24 cellular contexts compared by ENCODE assay signal in genomic region chr2:143890799-143891198, GRCh38.
DNase-seq lines count a peak whose midpoint lies in the region; ATAC-seq and TF ChIP-seq lines count a peak whose summit lies in the region.
"Had no signal": no experiment of that assay in that cellular context is flagged by ENCODE, and none has a peak within 500 bp of the region (broad histone marks: within the 10 kb centered on the region; RNA-seq: fewer than 3 reads in every experiment).

No MANE protein-coding gene starts in this region.

- peaks cover 50% of the 10 kb centered on the region for H3K27me3 ChIP-seq in HUES48 (ENCODE audit: control insufficient read depth, insufficient read depth, low read length)
- H3K27me3 ChIP-seq in iPS-18a (ENCODE audit: control insufficient read depth, insufficient read depth, low read length): peaks cover 40% of the 10 kb centered on the region
- no peaks in the 10 kb centered on the region for H3K27me3 ChIP-seq in sigmoid colon
- H3K27me3 ChIP-seq: BLaER1 treated with 17β-estradiol and CSF1 and Interleukin-3, amounts not matched to agents 10 nM and 100 nM; SJCRH30 had no signal

- no peaks in the 10 kb centered on the region for H3K9me3 Mint-ChIP-seq in WTC11
- H3K9me3 Mint-ChIP-seq: CD4-positive, alpha-beta T cell had no signal

- H3K36me3 ChIP-seq in HUES48 (ENCODE audit: control insufficient read depth, insufficient read depth, low read length) (no peaks in the 10 kb centered on the region), iPS-18a (ENCODE audit: control insufficient read depth, low read depth, low read length) (no peaks in the 10 kb centered on the region), sigmoid colon (no peaks in the 10 kb centered on the region)
- H3K36me3 ChIP-seq: BLaER1 treated with 17β-estradiol and CSF1 and Interleukin-3, amounts not matched to agents 10 nM and 100 nM; SJCRH30 had no signal

- H3K27me3 Mint-ChIP-seq in WTC11 (ENCODE audit: low read depth): peaks cover 98% of the 10 kb centered on the region

- CTCF ChIA-PET in WTC11 (lab: Charles Lee): no interaction called here

- intact Hi-C loops in sigmoid colon (cut with DNase I): no loop called here

- H3K27ac Mint-ChIP-seq in WTC11: no peak overlapping the region
- H3K27ac Mint-ChIP-seq: CD4-positive, alpha-beta T cell had no signal

- 64 to 74% methylated on average over 3 of the region's 3 CpGs for WGBS in sigmoid colon, 2 donors

- ATAC-seq in WTC11 (no peak), GM19463 (IDR thresholded peaks at IDR 0.05; ENCODE audit: unreplicated experiment) (no peak)
- ATAC-seq: GM12878, HCT116, Right ventricle myocardium inferior, SK-N-SH treated with all-trans-retinoic acid at 6 μM for 48 hours had no signal

- no peak for TF ChIP-seq CTCF in WTC11 (IDR thresholded peaks at IDR 0.05)
- no peak for TF ChIP-seq CTCF in sigmoid colon (IDR thresholded peaks at IDR 0.05)

- POLR2A ChIA-PET in WTC11 (lab: Charles Lee): no interaction called here

- peak overlapping the region; percentile 25 for H3K4me3 Mint-ChIP-seq in WTC11
- H3K4me3 Mint-ChIP-seq: CD4-positive, alpha-beta T cell had no signal

- H3K9ac ChIP-seq in HUES48 (ENCODE audit: low read depth, low read length) (no peak overlapping the region), iPS-18a (ENCODE audit: low read length) (no peak overlapping the region)
- H3K9ac ChIP-seq: BLaER1 treated with 17β-estradiol and CSF1 and Interleukin-3, amounts not matched to agents 10 nM and 100 nM had no signal

- peaks cover 52% of the 10 kb centered on the region for H3K4me1 Mint-ChIP-seq in WTC11

- DNase-seq in WTC11 (ENCODE audit: low spot score): no peak
- DNase-seq in renal cortical epithelial cell (ENCODE audit: low read depth): peak; percentile 9
- DNase-seq in NCI-H1930 (lab: John Stamatoyannopoulos, UW): no peak
- no peak for DNase-seq in sigmoid colon
- DNase-seq: AML-193; CD4-positive, alpha-beta T cell; COR-L47; EL; GDM1; NCI-H1417; NCI-H1694; NCI-H2081; NCI-H2227 treated with DMSO at 0.1 percent for 48 hours; NCI-H526 treated with DMSO at 0.1 percent for 48 hours; PC-9; SJCRH30 had no signal

- TF ChIP-seq EP300 in sigmoid colon (IDR thresholded peaks at IDR 0.05): no peak

- H3K4me3 ChIP-seq in HUES48 (ENCODE audit: low read depth, low read length) (no peak overlapping the region), iPS-18a (ENCODE audit: low read length) (peak overlapping the region; percentile 3), sigmoid colon (no peak overlapping the region)
- H3K4me3 ChIP-seq: BLaER1 treated with 17β-estradiol and CSF1 and Interleukin-3, amounts not matched to agents 10 nM and 100 nM; GM12878; PC-9; SJCRH30 had no signal

- no peak for TF ChIP-seq POLR2A in sigmoid colon (IDR thresholded peaks at IDR 0.05)

- H3K27ac ChIP-seq in HUES48 (ENCODE audit: low read depth, low read length): peak overlapping the region; percentile 89
- no peak overlapping the region for H3K27ac ChIP-seq in iPS-18a (ENCODE audit: low read length)
- H3K27ac ChIP-seq in sigmoid colon: no peak overlapping the region
- H3K27ac ChIP-seq: BLaER1 treated with 17β-estradiol and CSF1 and Interleukin-3, amounts not matched to agents 10 nM and 100 nM; PC-9; SJCRH30 had no signal

- no peaks in the 10 kb centered on the region for H3K9me3 ChIP-seq in HUES48 (ENCODE audit: control insufficient read depth, insufficient read depth, low read length)
- H3K9me3 ChIP-seq in iPS-18a (ENCODE audit: control insufficient read depth, low read depth, low read length): no peaks in the 10 kb centered on the region
- H3K9me3 ChIP-seq in sigmoid colon: no peaks in the 10 kb centered on the region
- H3K9me3 ChIP-seq: BLaER1 treated with 17β-estradiol and CSF1 and Interleukin-3, amounts not matched to agents 10 nM and 100 nM; SJCRH30 had no signal

- H3K4me1 ChIP-seq in HUES48 (ENCODE audit: control insufficient read depth, insufficient read depth, low read length): peaks cover 39% of the 10 kb centered on the region
- peaks cover 36% of the 10 kb centered on the region for H3K4me1 ChIP-seq in iPS-18a (ENCODE audit: control insufficient read depth, low read depth, low read length)
- no peaks in the 10 kb centered on the region for H3K4me1 ChIP-seq in sigmoid colon
- H3K4me1 ChIP-seq: BLaER1 treated with 17β-estradiol and CSF1 and Interleukin-3, amounts not matched to agents 10 nM and 100 nM; SJCRH30 had no signal

- no peaks in the 10 kb centered on the region for H3K36me3 Mint-ChIP-seq in WTC11

TF ChIP-seq in WTC11, 78 proteins besides CTCF, POLR2A, EP300 and RAD21:
- no peak for TF ChIP-seq MLX (CRISPR knock-in tag; IDR thresholded peaks at IDR 0.05)
- TF ChIP-seq KAT7 (CRISPR knock-in tag; IDR thresholded peaks at IDR 0.05; ENCODE audit: borderline replicate concordance): no peak
- no peak for TF ChIP-seq SP1 (CRISPR knock-in tag; conservative IDR thresholded peaks at IDR 0.05)
- no peak for TF ChIP-seq FOXJ3 (CRISPR knock-in tag; IDR thresholded peaks at IDR 0.05; ENCODE audit: borderline replicate concordance)
- no peak for TF ChIP-seq ZNF317 (CRISPR knock-in tag; IDR thresholded peaks at IDR 0.05; ENCODE audit: borderline replicate concordance, low read depth)
- no peak for TF ChIP-seq MYBL2 (CRISPR knock-in tag; IDR thresholded peaks at IDR 0.05)
- TF ChIP-seq ZBTB21 (CRISPR knock-in tag; IDR thresholded peaks at IDR 0.05; ENCODE audit: borderline replicate concordance): no peak
- TF ChIP-seq ZNF232 (CRISPR knock-in tag; IDR thresholded peaks at IDR 0.05): no peak
- no peak for TF ChIP-seq FOXP4 (CRISPR knock-in tag; IDR thresholded peaks at IDR 0.05)
- TF ChIP-seq MXD4 (CRISPR knock-in tag; IDR thresholded peaks at IDR 0.05; ENCODE audit: borderline replicate concordance): no peak
- no peak for TF ChIP-seq TEAD1 (CRISPR knock-in tag; IDR thresholded peaks at IDR 0.05)
- TF ChIP-seq STAT6 (CRISPR knock-in tag; conservative IDR thresholded peaks at IDR 0.05; ENCODE audit: low read depth): no peak
- TF ChIP-seq EMX1 (CRISPR knock-in tag; IDR thresholded peaks at IDR 0.05): no peak
- no peak for TF ChIP-seq E2F5 (CRISPR knock-in tag; IDR thresholded peaks at IDR 0.05)
- TF ChIP-seq ZNF423 (CRISPR knock-in tag; IDR thresholded peaks at IDR 0.05): no peak
- TF ChIP-seq CREM (CRISPR knock-in tag; IDR thresholded peaks at IDR 0.05): no peak
- no peak for TF ChIP-seq PRRX2 (CRISPR knock-in tag; IDR thresholded peaks at IDR 0.05)
- TF ChIP-seq ZNF671 (CRISPR knock-in tag; IDR thresholded peaks at IDR 0.05): no peak
- no peak for TF ChIP-seq SMAD4 (CRISPR knock-in tag; IDR thresholded peaks at IDR 0.05)
TF ChIP-seq in WTC11: peak in this region for 0.
